23 cellular contexts compared by ENCODE assay signal in genomic region chr4:163091685-163092034, GRCh38.
A peak's percentile ranks its signal among the peaks of the same experiment; 100 is the strongest.
DNase-seq lines count a peak whose midpoint lies in the region; ATAC-seq, FAIRE-seq and TF ChIP-seq lines count a peak whose summit lies in the region.
"Had no signal": no experiment of that assay in that cellular context is flagged by ENCODE, and none has a peak within 500 bp of the region (broad histone marks: within the 10 kb centered on the region; RNA-seq: fewer than 3 reads in every experiment).

No MANE protein-coding gene starts in this region.

- H3K9me3 ChIP-seq in SK-N-SH (no peaks in the 10 kb centered on the region), GM12878 (replicated peaks; ENCODE audit: control insufficient read depth, insufficient read depth, low read length) (no peaks in the 10 kb centered on the region), mammary epithelial cell (replicated peaks; ENCODE audit: insufficient read depth, low read length) (no peaks in the 10 kb centered on the region)
- H3K9me3 ChIP-seq: HAP-1 had no signal

- BruUV-seq in GM12878 (replicated peaks; lab: Mats Ljungman, UMichigan), result no TSS peak
- no TSS peak for BruUV-seq in mammary epithelial cell (replicated peaks; lab: Mats Ljungman, UMichigan)

- H3K36me3 Mint-ChIP-seq in endothelial cell (ENCODE audit: low read depth, unreplicated experiment), result no peaks in the 10 kb centered on the region
- H3K36me3 Mint-ChIP-seq: CD4-positive, alpha-beta memory T cell had no signal

- no peak for FAIRE-seq in GM12878 (lab: Jason Lieb, UNC)
- FAIRE-seq: A204.1, GM12892, H54 had no signal

- no peaks in the 10 kb centered on the region for H4K20me1 ChIP-seq in SK-N-SH (ENCODE audit: insufficient read depth)
- no peaks in the 10 kb centered on the region for H4K20me1 ChIP-seq in KMS-11 (ENCODE audit: insufficient read depth)
- H4K20me1 ChIP-seq in GM12878 (ENCODE audit: control insufficient read depth, insufficient read depth), result no peaks in the 10 kb centered on the region
- no peaks in the 10 kb centered on the region for H4K20me1 ChIP-seq in mammary epithelial cell (ENCODE audit: insufficient read depth, low read length)

- TF ChIP-seq POLR2A in GM12878 (IDR thresholded peaks at IDR 0.05; ENCODE audit: low read depth, low read length), result no peak

- no peak overlapping the region for H3K27ac Mint-ChIP-seq in endothelial cell (ENCODE audit: unreplicated experiment)
- H3K27ac Mint-ChIP-seq: B cell; CD4-positive, alpha-beta memory T cell; HFFc6 had no signal

- TF ChIP-seq RAD21 in SK-N-SH (IDR thresholded peaks at IDR 0.05; ENCODE audit: low read length), result no peak
- TF ChIP-seq RAD21 in GM12878 (IDR thresholded peaks at IDR 0.05; ENCODE audit: insufficient read depth, low read depth, low read length), result no peak

- H3K4me1 ChIP-seq in SK-N-SH (ENCODE audit: control insufficient read depth in 1 of 2, insufficient read depth in 2 of 2, low read depth in 1 of 2, low read length in 1 of 2) (no peaks in the 10 kb centered on the region), KMS-11 (ENCODE audit: low read depth, poor library complexity, severe bottlenecking) (peaks cover 24% of the 10 kb centered on the region), GM12878 (ENCODE audit: control insufficient read depth, insufficient read depth, low read length) (no peaks in the 10 kb centered on the region), mammary epithelial cell (ENCODE audit: insufficient read depth, low read length) (no peaks in the 10 kb centered on the region)
- H3K4me1 ChIP-seq: HAP-1 had no signal

- H3K9me3 Mint-ChIP-seq in endothelial cell (ENCODE audit: unreplicated experiment), result no peaks in the 10 kb centered on the region
- H3K9me3 Mint-ChIP-seq: HFFc6 had no signal

- CTCF ChIA-PET in SK-N-SH (lab: Yijun Ruan, JAX) (no interaction called here), GM12878 (lab: Yijun Ruan, JAX) (no interaction called here), mammary epithelial cell (lab: Charles Lee; ENCODE audit: low non-redundant PET) (no interaction called here)

- H3K4me2 ChIP-seq in SK-N-SH, result no peak overlapping the region
- peak overlapping the region; percentile 32; the same call in 1 of the 2 replicates for H3K4me2 ChIP-seq in KMS-11
- no peak overlapping the region for H3K4me2 ChIP-seq in GM12878 (ENCODE audit: control insufficient read depth, insufficient read depth)
- H3K4me2 ChIP-seq in mammary epithelial cell (ENCODE audit: insufficient read depth, low read depth, low read length), result no peak overlapping the region

- H3K4me3 Mint-ChIP-seq in endothelial cell (ENCODE audit: unreplicated experiment), result no peak overlapping the region
- H3K4me3 Mint-ChIP-seq: B cell; CD4-positive, alpha-beta memory T cell; HFFc6 had no signal

- H3F3A ChIP-seq in SK-N-SH (replicated peaks; ENCODE audit: insufficient read depth), result no peaks in the 10 kb centered on the region

- no peak overlapping the region for H2AFZ ChIP-seq in SK-N-SH (ENCODE audit: low read depth)
- no peak overlapping the region; the same call in 1 of the 2 replicates for H2AFZ ChIP-seq in KMS-11 (ENCODE audit: low read depth)
- H2AFZ ChIP-seq in GM12878 (ENCODE audit: control insufficient read depth, low read depth, low read length), result no peak overlapping the region
- no peak overlapping the region for H2AFZ ChIP-seq in mammary epithelial cell (ENCODE audit: low read depth, low read length)

- H3K27me3 ChIP-seq in SK-N-SH (ENCODE audit: insufficient read depth) (no peaks in the 10 kb centered on the region), KMS-11 (ENCODE audit: insufficient read depth, low read depth) (no peaks in the 10 kb centered on the region), GM12878 (replicated peaks in 1 of 2; ENCODE audit: control insufficient read depth in 2 of 2, insufficient read depth in 2 of 2, low read length in 1 of 2) (no peaks in the 10 kb centered on the region), mammary epithelial cell (ENCODE audit: insufficient read depth, low read length) (no peaks in the 10 kb centered on the region)

- no peak overlapping the region for H3K9ac ChIP-seq in SK-N-SH
- no peak overlapping the region for H3K9ac ChIP-seq in KMS-11
- H3K9ac ChIP-seq in GM12878 (ENCODE audit: control insufficient read depth, insufficient read depth, low read length), result no peak overlapping the region
- H3K9ac ChIP-seq in mammary epithelial cell (ENCODE audit: insufficient read depth, low read length), result no peak overlapping the region

- H3K36me3 ChIP-seq in SK-N-SH (replicated peaks in 1 of 2; ENCODE audit: control insufficient read depth in 1 of 2, insufficient read depth in 2 of 2, low read length in 1 of 2) (no peaks in the 10 kb centered on the region), KMS-11 (ENCODE audit: insufficient read depth) (no peaks in the 10 kb centered on the region), GM12878 (ENCODE audit: control insufficient read depth in 2 of 2, insufficient read depth in 2 of 2, low read length in 1 of 2) (no peaks in the 10 kb centered on the region), mammary epithelial cell (ENCODE audit: insufficient read depth, low read length) (no peaks in the 10 kb centered on the region)
- H3K36me3 ChIP-seq: HAP-1 had no signal

- POLR2A ChIA-PET in SK-N-SH (lab: Yijun Ruan, JAX) (no interaction called here), GM12878 (lab: Charles Lee) (no interaction called here)

- H3K79me2 ChIP-seq in SK-N-SH (ENCODE audit: insufficient read depth), result no peaks in the 10 kb centered on the region
- no peaks in the 10 kb centered on the region for H3K79me2 ChIP-seq in KMS-11 (ENCODE audit: insufficient read depth, low read depth)
- H3K79me2 ChIP-seq in GM12878 (ENCODE audit: control insufficient read depth, insufficient read depth, low read length), result no peaks in the 10 kb centered on the region
- H3K79me2 ChIP-seq in mammary epithelial cell (ENCODE audit: insufficient read depth, low read length), result no peaks in the 10 kb centered on the region

- WGBS in SK-N-SH (ENCODE audit: low lambda C conversion rate), result 26% methylated on average over 5 of the region's 5 CpGs
- WGBS in GM12878 (ENCODE audit: insufficient coverage, insufficient replicate concordance, low lambda C conversion rate, missing lambda C conversion rate), result 71% methylated on average over 4 of the region's 5 CpGs
- 73% methylated on average over 4 of the region's 5 CpGs for WGBS in mammary epithelial cell (ENCODE audit: low coverage, missing lambda C conversion rate)

- H3K9me2 ChIP-seq in SK-N-SH, result no peaks in the 10 kb centered on the region

- no peak overlapping the region for H3K27ac ChIP-seq in SK-N-SH (ENCODE audit: low read depth in 2 of 2, low read length in 1 of 2)
- no peak overlapping the region for H3K27ac ChIP-seq in KMS-11
- no peak overlapping the region for H3K27ac ChIP-seq in GM12878 (ENCODE audit: control insufficient read depth, insufficient read depth)
- no peak overlapping the region for H3K27ac ChIP-seq in mammary epithelial cell (ENCODE audit: insufficient read depth, low read depth, low read length)
- H3K27ac ChIP-seq: 22Rv1 had no signal

- H3K27me3 Mint-ChIP-seq in endothelial cell (ENCODE audit: unreplicated experiment), result peaks cover 3% of the 10 kb centered on the region
- H3K27me3 Mint-ChIP-seq: B cell; CD4-positive, alpha-beta memory T cell had no signal

- RAD21 ChIA-PET in GM12878 (lab: Charles Lee; ENCODE audit: unreplicated experiment), result no interaction called here

- DNase-seq in SK-N-SH (no peak), GM12878 (ENCODE audit: low read depth, low spot score) (no peak), endothelial cell (ENCODE audit: low spot score) (no peak), mammary epithelial cell (no peak)
- DNase-seq: C1 segment of cervical spinal cord; Calu3; CD4-positive, alpha-beta memory T cell; COR-L47; DMS53; DMS79 treated with DMSO at 0.1 percent for 48 hours; GF-D8; GOT3; HFFc6 had no signal

- intact Hi-C loops in GM12878 (cut with micrococcal nuclease; ENCODE audit: unreplicated experiment) (no loop called here), mammary epithelial cell (cut with micrococcal nuclease) (no loop called here)

- H3K4me3 ChIP-seq in SK-N-SH (ENCODE audit: low read depth in 2 of 2, low read length in 1 of 2) (no peak overlapping the region), KMS-11 (IDR thresholded peaks at IDR 0.05; ENCODE audit: insufficient read depth, low read depth, low read length) (no peak overlapping the region), GM12878 (no peak overlapping the region), mammary epithelial cell (replicated peaks in 1 of 3; ENCODE audit: insufficient read depth in 1 of 3, low read depth in 2 of 3, low read length in 3 of 3) (no peak overlapping the region)
- H3K4me3 ChIP-seq: HAP-1 had no signal

- TF ChIP-seq CTCF in SK-N-SH (IDR thresholded peaks at IDR 0.05) (no peak), KMS-11 (conservative IDR thresholded peaks at IDR 0.05; ENCODE audit: low read depth, low read length) (no peak), GM12878 (IDR thresholded peaks at IDR 0.05 in 2 of 3, conservative IDR thresholded peaks at IDR 0.05 in 1 of 3; ENCODE audit: control insufficient read depth in 2 of 3, extremely low read depth in 1 of 3, insufficient read depth in 1 of 3, low read depth in 3 of 3, low read length in 3 of 3) (no peak), endothelial cell (IDR thresholded peaks at IDR 0.05; ENCODE audit: unreplicated experiment) (no peak), mammary epithelial cell (conservative IDR thresholded peaks at IDR 0.05 in 1 of 2, IDR thresholded peaks at IDR 0.05 in 1 of 2; ENCODE audit: extremely low read depth in 1 of 2, insufficient read depth in 1 of 2, low read depth in 1 of 2, low read length in 2 of 2) (no peak)

- peaks cover 7% of the 10 kb centered on the region for H3K4me1 Mint-ChIP-seq in endothelial cell (ENCODE audit: unreplicated experiment)
- H3K4me1 Mint-ChIP-seq: B cell; CD4-positive, alpha-beta memory T cell had no signal

- in situ Hi-C loops in GM12878 (cut with MboI) (no loop called here), mammary epithelial cell (cut with MboI; ENCODE audit: low sequenced_read_pairs in 2 of 2) (no loop called here)

- SMC1A ChIA-PET in GM12878 (lab: Charles Lee; ENCODE audit: uncharacterized antibody, unreplicated experiment), result no interaction called here

- ATAC-seq in SK-N-SH treated with all-trans-retinoic acid at 6 μM for 48 hours, result peak; percentile 35; the same call in 2 of the 3 replicates
- ATAC-seq in GM12878, result peak; percentile 36; the same call in 1 of the 3 replicates
- no peak for ATAC-seq in GM19023 (IDR thresholded peaks at IDR 0.05; ENCODE audit: unreplicated experiment)
- ATAC-seq in HG03196 (IDR thresholded peaks at IDR 0.05; ENCODE audit: unreplicated experiment), result no peak

- dilution Hi-C loops in mammary epithelial cell (cut with HindIII; ENCODE audit: low sequenced_read_pairs), result no loop called here

- TF ChIP-seq EP300 in SK-N-SH (IDR thresholded peaks at IDR 0.05; ENCODE audit: borderline replicate concordance in 1 of 2, low read depth in 1 of 2, low read length in 1 of 2) (no peak), GM12878 (IDR thresholded peaks at IDR 0.05; ENCODE audit: borderline replicate concordance in 1 of 2, control insufficient read depth in 1 of 2, low read depth in 2 of 2, low read length in 2 of 2) (no peak)

TF ChIP-seq in SK-N-SH treated with all-trans-retinoic acid at 6 μM for 48 hours, 23 proteins besides CTCF, POLR2A, EP300 and RAD21 (continues in another document):
- no peak for TF ChIP-seq ZNF565 (CRISPR knock-in tag; conservative IDR thresholded peaks at IDR 0.05; ENCODE audit: low read depth)

Comparison
In these comparisons a context has a peak if more than half of its experiments do, and no peak if none do; other contexts are left out.
1. ATAC-seq: peak in SK-N-SH treated with all-trans-retinoic acid at 6 μM for 48 hours (single experiment) and GM12878 (single experiment); none in GM19023 (single experiment) and HG03196 (single experiment).